Comparison of ENCODE assay signal across 15 cellular contexts in genomic region chr18:35808796-35809195, GRCh38.
"Had no signal": no experiment of that assay in that cellular context is flagged by ENCODE, and none has a peak within 500 bp of the region (broad histone marks: within the 10 kb centered on the region; RNA-seq: fewer than 3 reads in every experiment).

No MANE protein-coding gene starts in this region.

- H3K4me1 Mint-ChIP-seq: neural progenitor cell had no signal

- H3K9ac ChIP-seq: neural progenitor cell, parathyroid adenoma had no signal

- DNase-seq: activated CD4-positive, alpha-beta memory T cell treated with anti-CD3 and anti-CD28 coated beads for 36 hours; activated CD4-positive, alpha-beta T cell treated with anti-CD3 and anti-CD28 coated beads for 1 hour; activated gamma-delta T cell treated with Interleukin-2 at 50 U/mL for 16 hours; activated T-cell treated with anti-CD3 and anti-CD28 coated beads, Interleukin-2, amount 50 U/mL, for 72 hours; aorta; glutamatergic neuron; left cardiac atrium; midbrain; stimulated activated CD4-positive, alpha-beta T cell treated with anti-CD3 and anti-CD28 coated beads, Interleukin-4, amount 100 ng/mL, for 24 hours; thyroid gland had no signal

- H3K27ac ChIP-seq: breast epithelium, esophagus muscularis mucosa, neural progenitor cell, parathyroid adenoma, thyroid gland had no signal

- H3K79me2 ChIP-seq: parathyroid adenoma had no signal

- H3K36me3 Mint-ChIP-seq: activated CD4-positive, alpha-beta memory T cell treated with anti-CD3 and anti-CD28 coated beads for 36 hours; neural progenitor cell had no signal

- H3K4me3 ChIP-seq: breast epithelium, esophagus muscularis mucosa, lung, neural progenitor cell, thyroid gland had no signal

- H3K9me3 ChIP-seq: esophagus muscularis mucosa, thyroid gland had no signal

- H3K27ac Mint-ChIP-seq: activated CD4-positive, alpha-beta memory T cell treated with anti-CD3 and anti-CD28 coated beads for 36 hours; activated T-cell treated with anti-CD3 and anti-CD28 coated beads, Interleukin-2, amount 50 U/mL, for 72 hours; neural progenitor cell had no signal

- ATAC-seq: left cardiac atrium had no signal

- H3K4me1 ChIP-seq: breast epithelium, neural progenitor cell, parathyroid adenoma, thyroid gland had no signal

- H2AFZ ChIP-seq: neural progenitor cell, parathyroid adenoma had no signal

- H3K4me2 ChIP-seq: neural progenitor cell had no signal

- H3K36me3 ChIP-seq: breast epithelium, esophagus muscularis mucosa, neural progenitor cell, thyroid gland had no signal

- H3K4me3 Mint-ChIP-seq: activated CD4-positive, alpha-beta memory T cell treated with anti-CD3 and anti-CD28 coated beads for 36 hours; activated T-cell treated with anti-CD3 and anti-CD28 coated beads, Interleukin-2, amount 50 U/mL, for 72 hours; neural progenitor cell had no signal

- H3K9me3 Mint-ChIP-seq: activated CD4-positive, alpha-beta memory T cell treated with anti-CD3 and anti-CD28 coated beads for 36 hours; neural progenitor cell had no signal

- H3K27me3 ChIP-seq: breast epithelium, esophagus muscularis mucosa, neural progenitor cell, thyroid gland had no signal
